Comparison of ENCODE assay signal across 1 cellular context in the genomic region with DNA sequence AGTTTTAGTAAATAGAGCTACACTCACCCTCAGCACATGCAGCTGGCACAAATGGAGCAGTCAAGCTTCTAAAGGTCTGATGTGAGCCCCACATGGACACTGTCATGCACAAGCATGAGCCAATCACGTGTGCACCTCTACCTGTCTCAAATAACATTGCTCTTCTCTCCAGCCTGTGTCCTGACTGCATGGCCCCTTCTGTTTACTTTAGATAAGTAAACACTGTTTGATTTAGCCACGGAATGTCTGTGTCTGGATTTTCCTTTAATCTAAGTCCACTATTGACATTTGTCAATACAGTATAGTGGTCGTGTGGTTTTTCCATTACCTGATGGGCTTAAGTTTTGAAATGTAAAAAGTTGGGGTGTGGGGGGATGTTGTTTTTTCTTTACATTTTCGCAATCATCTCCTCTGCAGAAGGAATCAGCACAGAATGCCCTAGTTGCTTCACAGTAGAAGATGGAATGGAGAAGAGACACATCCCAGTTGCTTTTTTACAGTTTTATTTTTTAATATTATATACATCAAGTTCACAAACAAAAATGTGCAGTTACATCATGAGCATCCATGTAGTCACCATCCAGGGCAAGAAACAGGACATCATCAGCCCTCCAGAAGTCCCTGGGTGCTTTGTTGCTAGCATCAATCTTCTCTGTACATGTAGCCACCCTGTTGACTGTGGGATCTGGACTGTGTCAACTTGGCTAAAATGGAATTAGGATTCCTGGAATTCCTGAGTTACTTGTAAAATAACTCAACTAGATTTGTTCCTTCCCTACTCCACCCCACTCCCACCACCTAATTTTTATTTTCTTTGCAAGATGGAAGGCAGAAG.
TF ChIP-seq lines count a peak whose summit lies in the region.

No MANE protein-coding gene starts in this region.

TF ChIP-seq in HepG2, 621 proteins besides CTCF, POLR2A, EP300 and RAD21 (continued from another document):
- TF ChIP-seq, protein P1, sequence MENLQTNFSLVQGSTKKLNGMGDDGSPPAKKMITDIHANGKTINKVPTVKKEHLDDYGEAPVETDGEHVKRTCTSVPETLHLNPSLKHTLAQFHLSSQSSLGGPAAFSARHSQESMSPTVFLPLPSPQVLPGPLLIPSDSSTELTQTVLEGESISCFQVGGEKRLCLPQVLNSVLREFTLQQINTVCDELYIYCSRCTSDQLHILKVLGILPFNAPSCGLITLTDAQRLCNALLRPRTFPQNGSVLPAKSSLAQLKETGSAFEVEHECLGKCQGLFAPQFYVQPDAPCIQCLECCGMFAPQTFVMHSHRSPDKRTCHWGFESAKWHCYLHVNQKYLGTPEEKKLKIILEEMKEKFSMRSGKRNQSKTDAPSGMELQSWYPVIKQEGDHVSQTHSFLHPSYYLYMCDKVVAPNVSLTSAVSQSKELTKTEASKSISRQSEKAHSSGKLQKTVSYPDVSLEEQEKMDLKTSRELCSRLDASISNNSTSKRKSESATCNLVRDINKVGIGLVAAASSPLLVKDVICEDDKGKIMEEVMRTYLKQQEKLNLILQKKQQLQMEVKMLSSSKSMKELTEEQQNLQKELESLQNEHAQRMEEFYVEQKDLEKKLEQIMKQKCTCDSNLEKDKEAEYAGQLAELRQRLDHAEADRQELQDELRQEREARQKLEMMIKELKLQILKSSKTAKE (CRISPR knock-in tag; IDR thresholded peaks at IDR 0.05; ENCODE audit: borderline replicate concordance) = peak; percentile 99
- TF ChIP-seq ONECUT2 (CRISPR knock-in tag; IDR thresholded peaks at IDR 0.05) (peak; percentile 72; the same call in 1 of the 2 replicates), KDM1A (CRISPR knock-in tag; IDR thresholded peaks at IDR 0.05) (peak; percentile 96), GATAD1 (CRISPR knock-in tag; IDR thresholded peaks at IDR 0.05) (peak; percentile 75), RFXAP (CRISPR knock-in tag; IDR thresholded peaks at IDR 0.05; ENCODE audit: borderline replicate concordance) (peak; percentile 72), ZNF547 (CRISPR knock-in tag; IDR thresholded peaks at IDR 0.05) (0 out of 2 replicates have a peak, but pooled peaks have one; percentile 56), HOXD1 (CRISPR knock-in tag; IDR thresholded peaks at IDR 0.05) (peak; percentile 77; the same call in 1 of the 2 replicates)
- TF ChIP-seq, protein P2, sequence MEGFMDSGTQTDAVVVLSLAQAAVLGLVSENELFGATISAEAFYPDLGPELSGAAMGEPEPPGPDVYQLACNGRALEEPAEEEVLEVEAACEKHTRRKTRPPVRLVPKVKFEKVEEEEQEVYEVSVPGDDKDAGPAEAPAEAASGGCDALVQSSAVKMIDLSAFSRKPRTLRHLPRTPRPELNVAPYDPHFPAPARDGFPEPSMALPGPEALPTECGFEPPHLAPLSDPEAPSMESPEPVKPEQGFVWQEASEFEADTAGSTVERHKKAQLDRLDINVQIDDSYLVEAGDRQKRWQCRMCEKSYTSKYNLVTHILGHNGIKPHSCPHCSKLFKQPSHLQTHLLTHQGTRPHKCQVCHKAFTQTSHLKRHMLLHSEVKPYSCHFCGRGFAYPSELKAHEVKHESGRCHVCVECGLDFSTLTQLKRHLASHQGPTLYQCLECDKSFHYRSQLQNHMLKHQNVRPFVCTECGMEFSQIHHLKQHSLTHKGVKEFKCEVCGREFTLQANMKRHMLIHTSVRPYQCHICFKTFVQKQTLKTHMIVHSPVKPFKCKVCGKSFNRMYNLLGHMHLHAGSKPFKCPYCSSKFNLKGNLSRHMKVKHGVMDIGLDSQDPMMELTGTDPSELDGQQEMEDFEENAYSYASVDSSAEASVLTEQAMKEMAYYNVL (CRISPR knock-in tag; IDR thresholded peaks at IDR 0.05; ENCODE audit: borderline replicate concordance) = peak; percentile 83; the same call in 1 of the 2 replicates
- TF ChIP-seq, protein P3, sequence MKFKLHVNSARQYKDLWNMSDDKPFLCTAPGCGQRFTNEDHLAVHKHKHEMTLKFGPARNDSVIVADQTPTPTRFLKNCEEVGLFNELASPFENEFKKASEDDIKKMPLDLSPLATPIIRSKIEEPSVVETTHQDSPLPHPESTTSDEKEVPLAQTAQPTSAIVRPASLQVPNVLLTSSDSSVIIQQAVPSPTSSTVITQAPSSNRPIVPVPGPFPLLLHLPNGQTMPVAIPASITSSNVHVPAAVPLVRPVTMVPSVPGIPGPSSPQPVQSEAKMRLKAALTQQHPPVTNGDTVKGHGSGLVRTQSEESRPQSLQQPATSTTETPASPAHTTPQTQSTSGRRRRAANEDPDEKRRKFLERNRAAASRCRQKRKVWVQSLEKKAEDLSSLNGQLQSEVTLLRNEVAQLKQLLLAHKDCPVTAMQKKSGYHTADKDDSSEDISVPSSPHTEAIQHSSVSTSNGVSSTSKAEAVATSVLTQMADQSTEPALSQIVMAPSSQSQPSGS (CRISPR knock-in tag; IDR thresholded peaks at IDR 0.05) = peak; percentile 77
- TF ChIP-seq, protein P4, sequence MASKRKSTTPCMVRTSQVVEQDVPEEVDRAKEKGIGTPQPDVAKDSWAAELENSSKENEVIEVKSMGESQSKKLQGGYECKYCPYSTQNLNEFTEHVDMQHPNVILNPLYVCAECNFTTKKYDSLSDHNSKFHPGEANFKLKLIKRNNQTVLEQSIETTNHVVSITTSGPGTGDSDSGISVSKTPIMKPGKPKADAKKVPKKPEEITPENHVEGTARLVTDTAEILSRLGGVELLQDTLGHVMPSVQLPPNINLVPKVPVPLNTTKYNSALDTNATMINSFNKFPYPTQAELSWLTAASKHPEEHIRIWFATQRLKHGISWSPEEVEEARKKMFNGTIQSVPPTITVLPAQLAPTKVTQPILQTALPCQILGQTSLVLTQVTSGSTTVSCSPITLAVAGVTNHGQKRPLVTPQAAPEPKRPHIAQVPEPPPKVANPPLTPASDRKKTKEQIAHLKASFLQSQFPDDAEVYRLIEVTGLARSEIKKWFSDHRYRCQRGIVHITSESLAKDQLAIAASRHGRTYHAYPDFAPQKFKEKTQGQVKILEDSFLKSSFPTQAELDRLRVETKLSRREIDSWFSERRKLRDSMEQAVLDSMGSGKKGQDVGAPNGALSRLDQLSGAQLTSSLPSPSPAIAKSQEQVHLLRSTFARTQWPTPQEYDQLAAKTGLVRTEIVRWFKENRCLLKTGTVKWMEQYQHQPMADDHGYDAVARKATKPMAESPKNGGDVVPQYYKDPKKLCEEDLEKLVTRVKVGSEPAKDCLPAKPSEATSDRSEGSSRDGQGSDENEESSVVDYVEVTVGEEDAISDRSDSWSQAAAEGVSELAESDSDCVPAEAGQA (IDR thresholded peaks at IDR 0.05; ENCODE audit: low read depth) = 0 out of 2 replicates have a peak, but pooled peaks have one; percentile 60
- TF ChIP-seq, protein P4 (CRISPR knock-in tag; IDR thresholded peaks at IDR 0.05; ENCODE audit: borderline replicate concordance) = no peak
- TF ChIP-seq, protein P5, sequence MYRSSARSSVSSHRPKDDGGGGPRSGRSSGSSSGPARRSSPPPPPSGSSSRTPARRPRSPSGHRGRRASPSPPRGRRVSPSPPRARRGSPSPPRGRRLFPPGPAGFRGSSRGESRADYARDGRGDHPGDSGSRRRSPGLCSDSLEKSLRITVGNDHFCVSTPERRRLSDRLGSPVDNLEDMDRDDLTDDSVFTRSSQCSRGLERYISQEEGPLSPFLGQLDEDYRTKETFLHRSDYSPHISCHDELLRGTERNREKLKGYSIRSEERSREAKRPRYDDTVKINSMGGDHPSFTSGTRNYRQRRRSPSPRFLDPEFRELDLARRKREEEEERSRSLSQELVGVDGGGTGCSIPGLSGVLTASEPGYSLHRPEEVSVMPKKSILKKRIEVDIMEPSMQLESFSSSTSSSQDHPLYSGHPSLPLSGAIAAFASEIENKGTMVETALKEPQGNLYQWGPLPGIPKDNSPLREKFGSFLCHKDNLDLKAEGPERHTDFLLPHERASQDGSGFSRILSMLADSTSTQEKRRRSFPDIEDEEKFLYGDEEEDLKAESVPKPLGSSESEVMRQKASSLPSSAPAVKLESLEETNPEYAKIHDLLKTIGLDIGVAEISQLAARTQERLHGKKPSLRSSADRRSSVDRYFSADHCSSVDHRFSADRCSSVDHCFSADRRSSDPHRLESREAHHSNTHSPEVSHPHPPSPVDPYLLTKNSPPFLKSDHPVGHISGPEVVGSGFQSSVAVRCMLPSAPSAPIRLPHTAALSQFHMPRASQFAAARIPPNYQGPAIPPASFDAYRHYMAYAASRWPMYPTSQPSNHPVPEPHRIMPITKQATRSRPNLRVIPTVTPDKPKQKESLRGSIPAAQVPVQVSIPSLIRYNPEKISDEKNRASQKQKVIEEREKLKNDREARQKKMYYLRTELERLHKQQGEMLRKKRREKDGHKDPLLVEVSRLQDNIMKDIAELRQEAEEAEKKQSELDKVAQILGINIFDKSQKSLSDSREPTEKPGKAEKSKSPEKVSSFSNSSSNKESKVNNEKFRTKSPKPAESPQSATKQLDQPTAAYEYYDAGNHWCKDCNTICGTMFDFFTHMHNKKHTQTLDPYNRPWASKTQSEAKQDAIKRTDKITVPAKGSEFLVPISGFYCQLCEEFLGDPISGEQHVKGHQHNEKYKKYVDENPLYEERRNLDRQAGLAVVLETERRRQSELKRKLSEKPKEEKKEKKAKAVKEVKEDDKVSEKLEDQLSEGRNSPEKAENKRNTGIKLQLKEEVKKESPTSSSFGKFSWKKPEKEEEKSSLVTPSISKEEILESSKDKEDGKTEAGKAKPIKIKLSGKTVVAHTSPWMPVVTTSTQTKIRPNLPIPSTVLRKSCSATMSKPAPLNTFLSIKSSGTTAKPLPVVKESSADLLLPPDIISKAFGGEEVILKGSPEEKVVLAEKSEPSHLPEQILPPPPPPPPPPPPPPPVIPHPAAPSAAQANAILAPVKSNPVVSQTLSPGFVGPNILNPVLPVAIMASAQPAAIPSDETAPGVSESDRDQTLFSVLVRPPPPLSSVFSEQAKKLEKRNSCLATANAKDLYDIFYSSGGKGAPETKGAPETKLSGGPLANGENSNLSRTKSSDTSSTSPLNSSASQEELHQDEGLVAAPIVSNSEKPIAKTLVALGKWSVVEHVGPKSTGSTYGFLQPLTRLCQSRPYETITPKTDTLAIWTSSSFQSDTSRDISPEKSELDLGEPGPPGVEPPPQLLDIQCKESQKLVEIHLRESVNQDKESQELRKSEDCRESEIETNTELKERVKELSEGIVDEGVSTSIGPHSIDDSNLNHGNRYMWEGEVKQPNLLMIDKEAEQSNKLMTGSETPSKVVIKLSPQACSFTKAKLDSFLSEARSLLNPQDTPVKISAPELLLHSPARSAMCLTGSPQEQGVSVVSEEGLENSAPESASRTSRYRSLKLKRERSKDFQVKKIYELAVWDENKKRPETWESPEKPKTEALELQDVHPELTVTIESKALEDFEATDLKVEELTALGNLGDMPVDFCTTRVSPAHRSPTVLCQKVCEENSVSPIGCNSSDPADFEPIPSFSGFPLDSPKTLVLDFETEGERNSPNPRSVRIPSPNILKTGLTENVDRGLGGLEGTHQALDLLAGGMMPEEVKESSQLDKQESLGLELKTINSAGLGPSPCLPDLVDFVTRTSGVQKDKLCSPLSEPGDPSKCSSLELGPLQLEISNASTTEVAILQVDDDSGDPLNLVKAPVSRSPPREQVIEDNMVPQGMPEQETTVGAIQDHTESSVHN (CRISPR knock-in tag; IDR thresholded peaks at IDR 0.05) = no peak
- TF ChIP-seq, protein P6, sequence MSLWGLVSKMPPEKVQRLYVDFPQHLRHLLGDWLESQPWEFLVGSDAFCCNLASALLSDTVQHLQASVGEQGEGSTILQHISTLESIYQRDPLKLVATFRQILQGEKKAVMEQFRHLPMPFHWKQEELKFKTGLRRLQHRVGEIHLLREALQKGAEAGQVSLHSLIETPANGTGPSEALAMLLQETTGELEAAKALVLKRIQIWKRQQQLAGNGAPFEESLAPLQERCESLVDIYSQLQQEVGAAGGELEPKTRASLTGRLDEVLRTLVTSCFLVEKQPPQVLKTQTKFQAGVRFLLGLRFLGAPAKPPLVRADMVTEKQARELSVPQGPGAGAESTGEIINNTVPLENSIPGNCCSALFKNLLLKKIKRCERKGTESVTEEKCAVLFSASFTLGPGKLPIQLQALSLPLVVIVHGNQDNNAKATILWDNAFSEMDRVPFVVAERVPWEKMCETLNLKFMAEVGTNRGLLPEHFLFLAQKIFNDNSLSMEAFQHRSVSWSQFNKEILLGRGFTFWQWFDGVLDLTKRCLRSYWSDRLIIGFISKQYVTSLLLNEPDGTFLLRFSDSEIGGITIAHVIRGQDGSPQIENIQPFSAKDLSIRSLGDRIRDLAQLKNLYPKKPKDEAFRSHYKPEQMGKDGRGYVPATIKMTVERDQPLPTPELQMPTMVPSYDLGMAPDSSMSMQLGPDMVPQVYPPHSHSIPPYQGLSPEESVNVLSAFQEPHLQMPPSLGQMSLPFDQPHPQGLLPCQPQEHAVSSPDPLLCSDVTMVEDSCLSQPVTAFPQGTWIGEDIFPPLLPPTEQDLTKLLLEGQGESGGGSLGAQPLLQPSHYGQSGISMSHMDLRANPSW (CRISPR knock-in tag; IDR thresholded peaks at IDR 0.05; ENCODE audit: borderline replicate concordance) = peak; percentile 48; the same call in 1 of the 2 replicates
- TF ChIP-seq, protein P7, sequence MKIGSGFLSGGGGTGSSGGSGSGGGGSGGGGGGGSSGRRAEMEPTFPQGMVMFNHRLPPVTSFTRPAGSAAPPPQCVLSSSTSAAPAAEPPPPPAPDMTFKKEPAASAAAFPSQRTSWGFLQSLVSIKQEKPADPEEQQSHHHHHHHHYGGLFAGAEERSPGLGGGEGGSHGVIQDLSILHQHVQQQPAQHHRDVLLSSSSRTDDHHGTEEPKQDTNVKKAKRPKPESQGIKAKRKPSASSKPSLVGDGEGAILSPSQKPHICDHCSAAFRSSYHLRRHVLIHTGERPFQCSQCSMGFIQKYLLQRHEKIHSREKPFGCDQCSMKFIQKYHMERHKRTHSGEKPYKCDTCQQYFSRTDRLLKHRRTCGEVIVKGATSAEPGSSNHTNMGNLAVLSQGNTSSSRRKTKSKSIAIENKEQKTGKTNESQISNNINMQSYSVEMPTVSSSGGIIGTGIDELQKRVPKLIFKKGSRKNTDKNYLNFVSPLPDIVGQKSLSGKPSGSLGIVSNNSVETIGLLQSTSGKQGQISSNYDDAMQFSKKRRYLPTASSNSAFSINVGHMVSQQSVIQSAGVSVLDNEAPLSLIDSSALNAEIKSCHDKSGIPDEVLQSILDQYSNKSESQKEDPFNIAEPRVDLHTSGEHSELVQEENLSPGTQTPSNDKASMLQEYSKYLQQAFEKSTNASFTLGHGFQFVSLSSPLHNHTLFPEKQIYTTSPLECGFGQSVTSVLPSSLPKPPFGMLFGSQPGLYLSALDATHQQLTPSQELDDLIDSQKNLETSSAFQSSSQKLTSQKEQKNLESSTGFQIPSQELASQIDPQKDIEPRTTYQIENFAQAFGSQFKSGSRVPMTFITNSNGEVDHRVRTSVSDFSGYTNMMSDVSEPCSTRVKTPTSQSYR (CRISPR knock-in tag; IDR thresholded peaks at IDR 0.05; ENCODE audit: borderline replicate concordance) = peak; percentile 92
